20 cellular contexts compared by ENCODE assay signal in the genomic region with DNA sequence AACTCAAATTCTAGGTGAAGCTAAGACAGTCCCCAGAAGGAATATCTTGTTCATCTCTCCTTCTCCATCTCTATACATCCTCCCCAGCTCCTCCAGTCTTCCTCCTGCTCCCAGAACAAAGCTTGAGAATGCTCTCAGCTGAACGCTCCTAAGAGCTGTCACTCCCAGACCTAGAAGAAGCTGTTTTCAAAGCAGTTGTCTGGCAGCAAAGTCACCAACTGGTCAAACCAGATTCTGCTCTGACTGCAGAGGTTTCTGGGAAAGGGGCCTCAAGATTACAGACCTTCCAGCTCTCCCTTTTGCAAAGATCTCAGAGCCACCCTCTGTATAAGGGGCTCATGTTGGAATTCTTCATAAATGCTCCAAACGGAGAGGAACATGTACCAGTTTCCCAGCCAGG. TPM values are rescaled to one million over a fixed set of nuclear protein-coding genes. Genes with fewer than 3 reads are reported as not detected.
DNase-seq lines count a peak whose midpoint lies in the region; ATAC-seq and TF ChIP-seq lines count a peak whose summit lies in the region.
"Had no signal": no experiment of that assay in that cellular context is flagged by ENCODE, and none has a peak within 500 bp of the region (broad histone marks: within the 10 kb centered on the region; RNA-seq: fewer than 3 reads in every experiment).

No MANE protein-coding gene starts in this region.

- no peak for TF ChIP-seq POLR2A in esophagus squamous epithelium (IDR thresholded peaks at IDR 0.05)

- H3K4me1 Mint-ChIP-seq in Caco-2 (ENCODE audit: low read depth, unreplicated experiment) = peaks cover 51% of the 10 kb centered on the region
- no peaks in the 10 kb centered on the region for H3K4me1 Mint-ChIP-seq in stimulated activated effector memory CD8-positive, alpha-beta T cell treated with anti-CD3 and anti-CD28 coated beads, Interleukin-12 subunit alpha, Interleukin-12 subunit beta, amount 100 ng/mL, for 72 hours

- H3K27me3 ChIP-seq in Caco-2 (replicated peaks; ENCODE audit: control insufficient read depth, insufficient read depth, low read length) (no peaks in the 10 kb centered on the region), esophagus squamous epithelium (no peaks in the 10 kb centered on the region), parathyroid adenoma (ENCODE audit: control insufficient read depth, insufficient read depth, low read length) (no peaks in the 10 kb centered on the region)
- H3K27me3 ChIP-seq: MG63 had no signal

- no TSS peak for BruUV-seq in Caco-2 (replicated peaks; lab: Mats Ljungman, UMichigan)

- no peak overlapping the region for H3K4me3 ChIP-seq in Caco-2 (ENCODE audit: low read depth, low read length)
- no peak overlapping the region for H3K4me3 ChIP-seq in esophagus squamous epithelium
- H3K4me3 ChIP-seq in parathyroid adenoma (ENCODE audit: low read depth, low read length) = no peak overlapping the region
- H3K4me3 ChIP-seq: A549, MG63, SJCRH30 had no signal

- H3K36me3 Mint-ChIP-seq in Caco-2 (ENCODE audit: insufficient read depth, unreplicated experiment) = peaks cover 6% of the 10 kb centered on the region
- no peaks in the 10 kb centered on the region for H3K36me3 Mint-ChIP-seq in stimulated activated effector memory CD8-positive, alpha-beta T cell treated with anti-CD3 and anti-CD28 coated beads, Interleukin-12 subunit alpha, Interleukin-12 subunit beta, amount 100 ng/mL, for 72 hours

- POLR2A ChIA-PET in Caco-2 (lab: Charles Lee) = interaction anchor here (0.5 to 1.1 kb wide), 2 partner anchors 9 to 10 kb away, joined by 4 to 5 read pairs; partner anchors contain the start of gene HSPB8

- no peaks in the 10 kb centered on the region for H3K27me3 Mint-ChIP-seq in Caco-2 (ENCODE audit: insufficient read depth, unreplicated experiment)

- no peak for ATAC-seq in stimulated activated effector memory CD8-positive, alpha-beta T cell treated with anti-CD3 and anti-CD28 coated beads, Interleukin-12 subunit alpha, Interleukin-12 subunit beta, amount 100 ng/mL, for 72 hours
- ATAC-seq: A549 had no signal

- CTCF ChIA-PET in Caco-2 (lab: Charles Lee) = interaction anchor here (1.2 kb wide), 1 partner anchor 39 kb away, joined by 3 read pairs; no protein-coding TSS in a partner anchor

- H2AFZ ChIP-seq in parathyroid adenoma = peak overlapping the region; percentile 68

- no peak overlapping the region for H3K9ac ChIP-seq in parathyroid adenoma

- H3K4me1 ChIP-seq in Caco-2 = peaks cover 62% of the 10 kb centered on the region
- peaks cover 0 to 20% (median 0%) of the 10 kb centered on the region in 3 donors for H3K4me1 ChIP-seq in esophagus squamous epithelium
- no peaks in the 10 kb centered on the region for H3K4me1 ChIP-seq in parathyroid adenoma
- H3K4me1 ChIP-seq: A549, SJCRH30 had no signal

- no peak for TF ChIP-seq CTCF in Caco-2 (IDR thresholded peaks at IDR 0.05; ENCODE audit: insufficient read depth in 1 of 2, low read depth in 1 of 2, low read length in 1 of 2, severe bottlenecking in 1 of 2, unreplicated experiment in 1 of 2)
- TF ChIP-seq CTCF in esophagus squamous epithelium (IDR thresholded peaks at IDR 0.05) = no peak
- TF ChIP-seq CTCF in parathyroid adenoma (IDR thresholded peaks at IDR 0.05) = no peak

- H3K9me3 ChIP-seq in Caco-2 = no peaks in the 10 kb centered on the region
- H3K9me3 ChIP-seq in esophagus squamous epithelium = no peaks in the 10 kb centered on the region
- no peaks in the 10 kb centered on the region for H3K9me3 ChIP-seq in parathyroid adenoma (ENCODE audit: control insufficient read depth, low read length)
- H3K9me3 ChIP-seq: A549, MG63, SJCRH30 had no signal

- intact Hi-C loops in Caco-2 (cut with micrococcal nuclease; ENCODE audit: unreplicated experiment) = loop anchor here (1.0 kb wide), 1 partner anchor 9 kb away; the partner anchor contains the start of gene HSPB8
- intact Hi-C loops in esophagus squamous epithelium (cut with DNase I) = no loop called here

- H3K4me3 Mint-ChIP-seq in Caco-2 (ENCODE audit: unreplicated experiment) = peak overlapping the region; percentile 2
- H3K4me3 Mint-ChIP-seq in stimulated activated effector memory CD8-positive, alpha-beta T cell treated with anti-CD3 and anti-CD28 coated beads, Interleukin-12 subunit alpha, Interleukin-12 subunit beta, amount 100 ng/mL, for 72 hours = no peak overlapping the region
- H3K4me3 Mint-ChIP-seq: CD4-positive, alpha-beta T cell had no signal

- no peak overlapping the region for H3K4me2 ChIP-seq in parathyroid adenoma (ENCODE audit: low read length)
- H3K4me2 ChIP-seq: A549 had no signal

- H3K36me3 ChIP-seq in Caco-2 (ENCODE audit: control insufficient read depth, insufficient read depth, low read length) (no peaks in the 10 kb centered on the region), esophagus squamous epithelium (no peaks in the 10 kb centered on the region), parathyroid adenoma (ENCODE audit: control insufficient read depth, insufficient read depth, low read length) (no peaks in the 10 kb centered on the region)
- H3K36me3 ChIP-seq: MG63, SJCRH30 had no signal

- no peaks in the 10 kb centered on the region for H3K9me3 Mint-ChIP-seq in Caco-2 (ENCODE audit: unreplicated experiment)
- peaks cover 4% of the 10 kb centered on the region for H3K9me3 Mint-ChIP-seq in stimulated activated effector memory CD8-positive, alpha-beta T cell treated with anti-CD3 and anti-CD28 coated beads, Interleukin-12 subunit alpha, Interleukin-12 subunit beta, amount 100 ng/mL, for 72 hours

- peak; percentile 58 to 61 for DNase-seq in Caco-2
- DNase-seq in NCI-H510A treated with DMSO at 0.1 percent for 48 hours (lab: John Stamatoyannopoulos, UW) = peak; percentile 24
- no peak for DNase-seq in esophagus squamous epithelium (lab: John Stamatoyannopoulos, UW)
- no peak for DNase-seq in stimulated activated effector memory CD8-positive, alpha-beta T cell treated with anti-CD3 and anti-CD28 coated beads, Interleukin-12 subunit alpha, Interleukin-12 subunit beta, amount 100 ng/mL, for 72 hours (ENCODE audit: low spot score in 2 of 2)
- DNase-seq in activated naive CD4-positive, alpha-beta T cell treated with anti-CD3 and anti-CD28 coated beads, Interleukin-2, amount 50 U/mL, for 16 hours = no peak
- no peak for DNase-seq in NCI-H1105 (lab: John Stamatoyannopoulos, UW)
- no peak for DNase-seq in NOMO-1 treated with DMSO at 0.1 percent for 48 hours (lab: John Stamatoyannopoulos, UW; ENCODE audit: unreplicated experiment)
- DNase-seq: CD4-positive, alpha-beta T cell; DMS153; Kasumi-1; MG63; NCI-H1048; NCI-H1436 treated with DMSO at 0.1 percent for 48 hours; NCI-H2029 treated with DMSO at 0.1 percent for 48 hours; NCI-H446 treated with DMSO at 0.1 percent for 48 hours; NCI-H82; SJCRH30 had no signal

- 33 to 35% methylated on average over 2 of the region's 2 CpGs for WGBS in esophagus squamous epithelium, 2 donors

- H3K79me2 ChIP-seq in parathyroid adenoma = no peaks in the 10 kb centered on the region

- H3K27ac Mint-ChIP-seq in Caco-2 (ENCODE audit: unreplicated experiment) = peak overlapping the region; percentile 49
- no peak overlapping the region for H3K27ac Mint-ChIP-seq in stimulated activated effector memory CD8-positive, alpha-beta T cell treated with anti-CD3 and anti-CD28 coated beads, Interleukin-12 subunit alpha, Interleukin-12 subunit beta, amount 100 ng/mL, for 72 hours
- H3K27ac Mint-ChIP-seq: CD4-positive, alpha-beta T cell had no signal

- H3K27ac ChIP-seq in esophagus squamous epithelium (peak overlapping the region in 3 of 4 donors; percentile 37 to 66 (median 58)), parathyroid adenoma (no peak overlapping the region)
- H3K27ac ChIP-seq: A549, RWPE1, SJCRH30 had no signal

RNA-seq across cellular contexts. Expression of gene HSPB8, which starts 9.6 kb away (rescaled TPM):
- 15.3 and 17.1 TPM in 2 replicates for total RNA-seq in Caco-2 (2022)
- 10 to 100 TPM; 47.8 to 86.4 (median 72.1) TPM for total RNA-seq in esophagus squamous epithelium
- total RNA-seq: CD4-positive, alpha-beta T cell had no signal

Comparison
In these comparisons a context has a peak if more than half of its experiments do, and no peak if none do; other contexts are left out.
1. DNase-seq: peak in Caco-2 (2 of 2) and NCI-H510A treated with DMSO at 0.1 percent for 48 hours (single experiment); none in esophagus squamous epithelium (single experiment), stimulated activated effector memory CD8-positive, alpha-beta T cell treated with anti-CD3 and anti-CD28 coated beads, Interleukin-12 subunit alpha, Interleukin-12 subunit beta, amount 100 ng/mL, for 72 hours (0 of 2), activated naive CD4-positive, alpha-beta T cell treated with anti-CD3 and anti-CD28 coated beads, Interleukin-2, amount 50 U/mL, for 16 hours (single experiment), NCI-H1105 (single experiment) and NOMO-1 treated with DMSO at 0.1 percent for 48 hours (single experiment).